In genomic region chr10:122152544-122152943, GRCh38 we compare ENCODE assay signal across 10 cellular contexts.
DNase-seq lines count a peak whose midpoint lies in the region; ATAC-seq lines count a peak whose summit lies in the region.
"Had no signal": no experiment of that assay in that cellular context is flagged by ENCODE, and none has a peak within 500 bp of the region (broad histone marks: within the 10 kb centered on the region; RNA-seq: fewer than 3 reads in every experiment).

No MANE protein-coding gene starts in this region.

- ATAC-seq in HG02970 (IDR thresholded peaks at IDR 0.05; ENCODE audit: low FRiP score, unreplicated experiment) (no peak), GM18907 (IDR thresholded peaks at IDR 0.05; ENCODE audit: unreplicated experiment) (no peak)
- ATAC-seq: activated CD8-positive, alpha-beta T cell treated with anti-CD3 and anti-CD28 coated beads for 36 hours had no signal

- peak overlapping the region; percentile 2 for H3K27ac ChIP-seq in temporal lobe (ENCODE audit: low read depth, low read length)

- DNase-seq in NCI-H1092 (lab: John Stamatoyannopoulos, UW) (peak; percentile 13), cerebellar nuclear complex (lab: John Stamatoyannopoulos, UW) (peak; percentile 66 to 90), left kidney (ENCODE audit: low read depth, low spot score) (peak; percentile 80), KG1 (lab: John Stamatoyannopoulos, UW) (no peak), DMS114 treated with DMSO at 0.1 percent for 48 hours (lab: John Stamatoyannopoulos, UW; ENCODE audit: unreplicated experiment) (no peak)
- DNase-seq: activated CD8-positive, alpha-beta T cell treated with anti-CD3 and anti-CD28 coated beads for 36 hours; HCEC 1CT had no signal

Comparison
In these comparisons a context has a peak if more than half of its experiments do, and no peak if none do; other contexts are left out.
1. DNase-seq: peak in NCI-H1092 (single experiment), cerebellar nuclear complex (2 of 2) and left kidney (single experiment); none in KG1 (single experiment) and DMS114 treated with DMSO at 0.1 percent for 48 hours (single experiment).